Comparison of ENCODE assay signal across 20 cellular contexts in genomic region chr3:188229726-188230125, GRCh38.
"Had no signal": no experiment of that assay in that cellular context is flagged by ENCODE, and none has a peak within 500 bp of the region (broad histone marks: within the 10 kb centered on the region; RNA-seq: fewer than 3 reads in every experiment).

No MANE protein-coding gene starts in this region.

- H3K4me3 Mint-ChIP-seq: activated CD8-positive, alpha-beta memory T cell treated with anti-CD3 and anti-CD28 coated beads, Interleukin-2, amount 10 ng/mL, durations not matched to agents 7 days and 5 days; activated naive CD4-positive, alpha-beta T cell treated with anti-CD3 and anti-CD28 coated beads, Interleukin-2, amount 50 U/mL, for 24 hours; activated T-cell treated with anti-CD3 and anti-CD28 coated beads, Interleukin-2, amount 50 U/mL, for 24 hours; neural crest cell; stimulated activated naive B cell treated with anti-CD40 and anti-IgM and Interleukin-4, amounts not matched to agents 10 μg/mL and 1 μg/mL and 100 μg/mL, for 72 hours; T-helper 2 cell treated with Interferon-gamma antibody and Interleukin-4, amounts not matched to agents 5 μg/mL and 100 μg/mL, for 36 hours had no signal

- H3K27me3 ChIP-seq: brain microvascular endothelial cell, dorsolateral prefrontal cortex, foreskin keratinocyte, heart left ventricle, pancreas, spleen had no signal

- H3K4me3 ChIP-seq: dorsolateral prefrontal cortex, heart left ventricle, pancreas, spleen had no signal

- H3K9me3 ChIP-seq: heart left ventricle, pancreas, spleen had no signal

- H3K36me3 ChIP-seq: pancreas had no signal

- H3K4me1 Mint-ChIP-seq: activated CD8-positive, alpha-beta memory T cell treated with anti-CD3 and anti-CD28 coated beads, Interleukin-2, amount 10 ng/mL, durations not matched to agents 7 days and 5 days had no signal

- H3K27me3 Mint-ChIP-seq: activated CD8-positive, alpha-beta memory T cell treated with anti-CD3 and anti-CD28 coated beads, Interleukin-2, amount 10 ng/mL, durations not matched to agents 7 days and 5 days; activated naive CD4-positive, alpha-beta T cell treated with anti-CD3 and anti-CD28 coated beads, Interleukin-2, amount 50 U/mL, for 24 hours; activated T-cell treated with anti-CD3 and anti-CD28 coated beads, Interleukin-2, amount 50 U/mL, for 24 hours; stimulated activated naive B cell treated with anti-CD40 and anti-IgM and Interleukin-4, amounts not matched to agents 10 μg/mL and 1 μg/mL and 100 μg/mL, for 72 hours had no signal

- DNase-seq: activated CD4-positive, alpha-beta T cell treated with anti-CD3 and anti-CD28 coated beads, Interleukin-2, amount 50 U/mL, for 4 hours; activated CD4-positive, CD25-positive, alpha-beta regulatory T cell treated with anti-CD3 and anti-CD28 coated beads, Interleukin-2, amount 50 U/mL, for 72 hours; activated CD8-positive, alpha-beta memory T cell treated with anti-CD3 and anti-CD28 coated beads, Interleukin-2, amount 10 ng/mL, durations not matched to agents 7 days and 5 days; activated effector memory CD4-positive, alpha-beta T cell treated with Interleukin-2 at 50 U/mL for 16 hours; activated T-cell treated with anti-CD3 and anti-CD28 coated beads, Interleukin-2, amount 50 U/mL, for 24 hours; amniotic stem cell; brain microvascular endothelial cell; dorsolateral prefrontal cortex; foreskin keratinocyte; heart left ventricle; mammary epithelial cell; pancreas; right cardiac atrium; spleen; stimulated activated CD4-positive, alpha-beta T cell treated with anti-CD3 and anti-CD28 coated beads, Interleukin-2, amount 100 ng/mL, for 24 hours; stimulated activated naive B cell treated with anti-CD40 and anti-IgM and Interleukin-4, amounts not matched to agents 10 μg/mL and 1 μg/mL and 100 μg/mL, for 72 hours; SW 1271 had no signal

- H3K9me3 Mint-ChIP-seq: activated naive CD4-positive, alpha-beta T cell treated with anti-CD3 and anti-CD28 coated beads, Interleukin-2, amount 50 U/mL, for 24 hours; activated T-cell treated with anti-CD3 and anti-CD28 coated beads, Interleukin-2, amount 50 U/mL, for 24 hours; neural crest cell; stimulated activated naive B cell treated with anti-CD40 and anti-IgM and Interleukin-4, amounts not matched to agents 10 μg/mL and 1 μg/mL and 100 μg/mL, for 72 hours; T-helper 2 cell treated with Interferon-gamma antibody and Interleukin-4, amounts not matched to agents 5 μg/mL and 100 μg/mL, for 36 hours had no signal

- ATAC-seq: activated CD8-positive, alpha-beta memory T cell treated with anti-CD3 and anti-CD28 coated beads, Interleukin-2, amount 10 ng/mL, durations not matched to agents 7 days and 5 days; foreskin keratinocyte; right cardiac atrium; stimulated activated naive B cell treated with anti-CD40 and anti-IgM and Interleukin-4, amounts not matched to agents 10 μg/mL and 1 μg/mL and 100 μg/mL, for 72 hours had no signal

- H3K27ac ChIP-seq: brain microvascular endothelial cell, dorsolateral prefrontal cortex, foreskin keratinocyte, pancreas, spleen had no signal

- H3K27ac Mint-ChIP-seq: activated CD8-positive, alpha-beta memory T cell treated with anti-CD3 and anti-CD28 coated beads, Interleukin-2, amount 10 ng/mL, durations not matched to agents 7 days and 5 days; activated naive CD4-positive, alpha-beta T cell treated with anti-CD3 and anti-CD28 coated beads, Interleukin-2, amount 50 U/mL, for 24 hours; activated T-cell treated with anti-CD3 and anti-CD28 coated beads, Interleukin-2, amount 50 U/mL, for 24 hours; stimulated activated naive B cell treated with anti-CD40 and anti-IgM and Interleukin-4, amounts not matched to agents 10 μg/mL and 1 μg/mL and 100 μg/mL, for 72 hours; T-helper 2 cell treated with Interferon-gamma antibody and Interleukin-4, amounts not matched to agents 5 μg/mL and 100 μg/mL, for 36 hours had no signal
